8 cellular contexts compared by ENCODE assay signal in genomic region chr1:7549277-7549676, GRCh38.
A peak's percentile ranks its signal among the peaks of the same experiment; 100 is the strongest.
DNase-seq lines count a peak whose midpoint lies in the region; ATAC-seq, FAIRE-seq and TF ChIP-seq lines count a peak whose summit lies in the region.

No MANE protein-coding gene starts in this region.

- FAIRE-seq in RCC 7860 (lab: Jason Lieb, UNC), result peak; percentile 96

- no peak for TF ChIP-seq CTCF in retinal pigment epithelial cell (conservative IDR thresholded peaks at IDR 0.05; ENCODE audit: low read depth, low read length)
- no peak for TF ChIP-seq CTCF in body of pancreas (IDR thresholded peaks at IDR 0.05)
- no peak for TF ChIP-seq CTCF in WERI-Rb-1 (IDR thresholded peaks at IDR 0.05; ENCODE audit: low read depth, low read length)

- H3K9me3 ChIP-seq in body of pancreas (no peaks in the 10 kb centered on the region), WERI-Rb-1 (ENCODE audit: severe bottlenecking) (no peaks in the 10 kb centered on the region)

- no peak for ATAC-seq in body of pancreas

- H3K27ac ChIP-seq in body of pancreas (no peak overlapping the region), WERI-Rb-1 (no peak overlapping the region)

- H3K4me1 ChIP-seq in body of pancreas, result peaks cover 6% of the 10 kb centered on the region

- DNase-seq in NOMO-1 (lab: John Stamatoyannopoulos, UW; ENCODE audit: unreplicated experiment in 2 of 2) (peak; percentile 6 to 9), NOMO-1 treated with dmso at 0.1 percent for 144 hours (lab: John Stamatoyannopoulos, UW; ENCODE audit: unreplicated experiment) (no peak), RCC 7860 (ENCODE audit: low spot score) (peak; percentile 94), dermis microvascular lymphatic vessel endothelial cell (ENCODE audit: low read depth in 2 of 2) (peak; percentile 57 to 83), retinal pigment epithelial cell (ENCODE audit: low read depth) (peak; percentile 87), body of pancreas (no peak), Kasumi-1 (lab: John Stamatoyannopoulos, UW) (no peak), WERI-Rb-1 (no peak)

- H3K36me3 ChIP-seq in body of pancreas (replicated peaks in 1 of 2; ENCODE audit: insufficient read depth in 1 of 2, low read depth in 2 of 2) (no peaks in the 10 kb centered on the region), WERI-Rb-1 (no peaks in the 10 kb centered on the region)

- H3K4me3 ChIP-seq in retinal pigment epithelial cell (ENCODE audit: low read length), result no peak overlapping the region
- H3K4me3 ChIP-seq in body of pancreas, result no peak overlapping the region
- H3K4me3 ChIP-seq in WERI-Rb-1 (ENCODE audit: low read depth, low read length), result no peak overlapping the region

- no peaks in the 10 kb centered on the region for H3K27me3 ChIP-seq in body of pancreas
- no peaks in the 10 kb centered on the region for H3K27me3 ChIP-seq in WERI-Rb-1 (ENCODE audit: insufficient read depth, low read depth, severe bottlenecking)

- WGBS in body of pancreas, 2 donors, result 49 to 60% methylated on average over 4 to 6 of the region's 6 CpGs

- intact Hi-C loops in body of pancreas (cut with DNase I), result no loop called here

- no peak for TF ChIP-seq POLR2A in body of pancreas (IDR thresholded peaks at IDR 0.05)

Comparison
In these comparisons a context has a peak if more than half of its experiments do, and no peak if none do; other contexts are left out.
1. DNase-seq: peak in NOMO-1 (2 of 2), RCC 7860 (single experiment), dermis microvascular lymphatic vessel endothelial cell (2 of 2) and retinal pigment epithelial cell (single experiment); none in NOMO-1 treated with dmso at 0.1 percent for 144 hours (single experiment), body of pancreas (0 of 4), Kasumi-1 (0 of 2) and WERI-Rb-1 (single experiment).